1 cellular context compared by ENCODE assay signal in the genomic region with DNA sequence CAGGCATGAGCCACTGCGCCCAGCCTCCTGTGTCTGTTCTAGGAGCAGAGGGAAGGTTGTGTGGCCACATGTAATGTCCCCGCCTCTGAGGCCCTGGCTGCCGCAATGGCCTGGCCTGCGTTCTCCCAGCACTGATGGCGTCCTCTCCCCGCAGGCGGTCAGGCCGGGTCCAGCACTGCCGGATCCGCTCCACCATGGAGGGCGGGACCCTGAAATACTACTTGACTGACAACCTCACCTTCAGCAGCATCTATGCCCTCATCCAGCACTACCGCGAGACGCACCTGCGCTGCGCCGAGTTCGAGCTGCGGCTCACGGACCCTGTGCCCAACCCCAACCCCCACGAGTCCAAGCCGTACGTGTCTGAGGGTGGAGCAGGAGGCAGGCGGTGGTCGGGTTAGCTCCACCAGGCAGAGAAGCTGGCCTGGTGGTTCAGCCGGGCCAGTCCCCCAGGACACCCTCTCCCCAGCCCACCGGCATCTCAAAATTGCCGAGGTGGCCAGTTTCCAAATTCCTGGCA.
TF ChIP-seq lines count a peak whose summit lies in the region.

No MANE protein-coding gene starts in this region.

TF ChIP-seq in H1, 55 proteins besides CTCF, POLR2A, EP300 and RAD21:
- TF ChIP-seq NRF1 (IDR thresholded peaks at IDR 0.05; ENCODE audit: low read depth, low read length), result no peak
- TF ChIP-seq BCL11A (IDR thresholded peaks at IDR 0.05; ENCODE audit: low read depth in 2 of 2, low read length in 2 of 2), result no peak
- no peak for TF ChIP-seq SIN3A (conservative IDR thresholded peaks at IDR 0.05 in 1 of 2, IDR thresholded peaks at IDR 0.05 in 1 of 2; ENCODE audit: low read depth in 1 of 2, low read length in 2 of 2)
- no peak for TF ChIP-seq TAF1 (IDR thresholded peaks at IDR 0.05; ENCODE audit: low read depth, low read length)
- TF ChIP-seq EZH2 (IDR thresholded peaks at IDR 0.05; ENCODE audit: low read depth, low read length, severe bottlenecking), result no peak
- TF ChIP-seq KDM5A (IDR thresholded peaks at IDR 0.05; ENCODE audit: low read length), result no peak
- TF ChIP-seq FOSL1 (IDR thresholded peaks at IDR 0.05; ENCODE audit: insufficient read depth, low read depth, low read length), result no peak
- TF ChIP-seq, protein P1, sequence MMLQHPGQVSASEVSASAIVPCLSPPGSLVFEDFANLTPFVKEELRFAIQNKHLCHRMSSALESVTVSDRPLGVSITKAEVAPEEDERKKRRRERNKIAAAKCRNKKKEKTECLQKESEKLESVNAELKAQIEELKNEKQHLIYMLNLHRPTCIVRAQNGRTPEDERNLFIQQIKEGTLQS (IDR thresholded peaks at IDR 0.05; ENCODE audit: insufficient read depth, low read depth, low read length), result no peak
- TF ChIP-seq SIRT6 (IDR thresholded peaks at IDR 0.05; ENCODE audit: low read length), result no peak
- TF ChIP-seq GTF2F1 (IDR thresholded peaks at IDR 0.05; ENCODE audit: borderline replicate concordance, low read depth, low read length), result no peak
- TF ChIP-seq, protein P2, sequence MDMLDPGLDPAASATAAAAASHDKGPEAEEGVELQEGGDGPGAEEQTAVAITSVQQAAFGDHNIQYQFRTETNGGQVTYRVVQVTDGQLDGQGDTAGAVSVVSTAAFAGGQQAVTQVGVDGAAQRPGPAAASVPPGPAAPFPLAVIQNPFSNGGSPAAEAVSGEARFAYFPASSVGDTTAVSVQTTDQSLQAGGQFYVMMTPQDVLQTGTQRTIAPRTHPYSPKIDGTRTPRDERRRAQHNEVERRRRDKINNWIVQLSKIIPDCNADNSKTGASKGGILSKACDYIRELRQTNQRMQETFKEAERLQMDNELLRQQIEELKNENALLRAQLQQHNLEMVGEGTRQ (IDR thresholded peaks at IDR 0.05; ENCODE audit: low read length), result no peak
- no peak for TF ChIP-seq ASH2L (IDR thresholded peaks at IDR 0.05; ENCODE audit: low read length)
- TF ChIP-seq, protein P3, sequence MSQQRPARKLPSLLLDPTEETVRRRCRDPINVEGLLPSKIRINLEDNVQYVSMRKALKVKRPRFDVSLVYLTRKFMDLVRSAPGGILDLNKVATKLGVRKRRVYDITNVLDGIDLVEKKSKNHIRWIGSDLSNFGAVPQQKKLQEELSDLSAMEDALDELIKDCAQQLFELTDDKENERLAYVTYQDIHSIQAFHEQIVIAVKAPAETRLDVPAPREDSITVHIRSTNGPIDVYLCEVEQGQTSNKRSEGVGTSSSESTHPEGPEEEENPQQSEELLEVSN (IDR thresholded peaks at IDR 0.05), result no peak
- TF ChIP-seq TAF7 (optimal IDR thresholded peaks at IDR 0.05; ENCODE audit: borderline replicate concordance, low read depth, low read length), result no peak
- TF ChIP-seq SRF (IDR thresholded peaks at IDR 0.05; ENCODE audit: low read depth, low read length), result no peak
- TF ChIP-seq BRCA1 (IDR thresholded peaks at IDR 0.05; ENCODE audit: low read depth, low read length), result no peak
- TF ChIP-seq CHD2 (IDR thresholded peaks at IDR 0.05; ENCODE audit: low read length), result no peak
